Comparison of ENCODE assay signal across 8 cellular contexts in genomic region chr11:124867700-124868099, GRCh38. TPM values are rescaled to one million over a fixed set of nuclear protein-coding genes. Genes with fewer than 3 reads are reported as not detected.
DNase-seq lines count a peak whose midpoint lies in the region; ATAC-seq and TF ChIP-seq lines count a peak whose summit lies in the region.

No MANE protein-coding gene starts in this region.

- no peak overlapping the region for H3K56ac ChIP-seq in mesendoderm (ENCODE audit: low read length)

- H4K8ac ChIP-seq in mesendoderm (ENCODE audit: low read depth, low read length) = no peak overlapping the region

- H3K9ac ChIP-seq in mammary epithelial cell (ENCODE audit: insufficient read depth, low read length) = no peak overlapping the region
- no peak overlapping the region for H3K9ac ChIP-seq in mesendoderm (ENCODE audit: low read length)

- H3K18ac ChIP-seq in mesendoderm (ENCODE audit: low read length) = no peak overlapping the region

- intact Hi-C loops in mammary epithelial cell (cut with micrococcal nuclease) = loop anchor here (1.0 to 10.0 kb wide), 3 partner anchors 198 to 463 kb away; no protein-coding TSS in a partner anchor
- intact Hi-C loops in gastrocnemius medialis (cut with DNase I; ENCODE audit: low total_unique reads) = no loop called here

- peak; percentile 6 for DNase-seq in COLO668 (lab: John Stamatoyannopoulos, UW; ENCODE audit: unreplicated experiment)
- DNase-seq in NCI-H1092 treated with DMSO at 0.1 percent for 48 hours (lab: John Stamatoyannopoulos, UW) = peak; percentile 35
- DNase-seq in mammary epithelial cell = no peak
- peak; percentile 62 for DNase-seq in mesendoderm
- DNase-seq in gastrocnemius medialis = no peak
- no peak for DNase-seq in NCI-H2081 (lab: John Stamatoyannopoulos, UW)

- no peak overlapping the region for H3K4ac ChIP-seq in mesendoderm (ENCODE audit: low read depth, low read length)

- H2BK120ac ChIP-seq in mesendoderm (ENCODE audit: low read depth, low read length) = no peak overlapping the region

- H2BK15ac ChIP-seq in mesendoderm (replicated peaks; ENCODE audit: low read depth) = no peak overlapping the region

- H3K79me1 ChIP-seq in mesendoderm (ENCODE audit: low read length) = no peaks in the 10 kb centered on the region

- 2% methylated on average over 7 of the region's 8 CpGs for WGBS in mammary epithelial cell (ENCODE audit: low coverage, missing lambda C conversion rate)
- no CpG with 5 or more reads among the region's 8 CpGs for WGBS in mesendoderm (ENCODE audit: extremely low coverage, insufficient coverage, low lambda C conversion rate)

- H3K4me3 ChIP-seq in mammary epithelial cell (replicated peaks in 1 of 3; ENCODE audit: insufficient read depth in 1 of 3, low read depth in 2 of 3, low read length in 3 of 3) (no peak overlapping the region), mesendoderm (ENCODE audit: low read length) (no peak overlapping the region), gastrocnemius medialis (no peak overlapping the region)

- no peak overlapping the region for H2AFZ ChIP-seq in mammary epithelial cell (ENCODE audit: low read depth, low read length)

- BruUV-seq in mammary epithelial cell (replicated peaks; lab: Mats Ljungman, UMichigan) = no TSS peak

- dilution Hi-C loops in mammary epithelial cell (cut with HindIII; ENCODE audit: low sequenced_read_pairs) = no loop called here

- H3K27ac ChIP-seq in mammary epithelial cell (ENCODE audit: insufficient read depth, low read depth, low read length) = no peak overlapping the region
- H3K27ac ChIP-seq in mesendoderm (ENCODE audit: low read depth, low read length) = no peak overlapping the region
- H3K27ac ChIP-seq in gastrocnemius medialis = no peak overlapping the region

- H2AK5ac ChIP-seq in mesendoderm (ENCODE audit: low read length) = no peak overlapping the region

- H3K79me2 ChIP-seq in mammary epithelial cell (ENCODE audit: insufficient read depth, low read length) (no peaks in the 10 kb centered on the region), mesendoderm (ENCODE audit: control insufficient read depth, insufficient read depth, low read length) (no peaks in the 10 kb centered on the region)

- peaks cover 25% of the 10 kb centered on the region for H3K4me1 ChIP-seq in mammary epithelial cell (ENCODE audit: insufficient read depth, low read length)
- H3K4me1 ChIP-seq in mesendoderm (ENCODE audit: control insufficient read depth, low read depth, low read length) = no peaks in the 10 kb centered on the region
- H3K4me1 ChIP-seq in gastrocnemius medialis = peaks cover 16 to 29% of the 10 kb centered on the region in 2 donors

- TF ChIP-seq CTCF in mammary epithelial cell (conservative IDR thresholded peaks at IDR 0.05 in 1 of 2, IDR thresholded peaks at IDR 0.05 in 1 of 2; ENCODE audit: extremely low read depth in 1 of 2, insufficient read depth in 1 of 2, low read depth in 1 of 2, low read length in 2 of 2) (peak; percentile 42 to 51), gastrocnemius medialis (IDR thresholded peaks at IDR 0.05 in 4 of 5, conservative IDR thresholded peaks at IDR 0.05 in 1 of 5) (peak in 1 of 5 experiments; percentile 29)

- no peak overlapping the region for H4K5ac ChIP-seq in mesendoderm (ENCODE audit: low read length)

- ATAC-seq in GM18907 (IDR thresholded peaks at IDR 0.05; ENCODE audit: unreplicated experiment) = peak; percentile 66
- no peak for ATAC-seq in gastrocnemius medialis
- no peak for ATAC-seq in GM18861 (IDR thresholded peaks at IDR 0.05; ENCODE audit: unreplicated experiment)

- no peak overlapping the region for H2BK5ac ChIP-seq in mesendoderm (ENCODE audit: low read length)

- H3K36me3 ChIP-seq in mammary epithelial cell (ENCODE audit: insufficient read depth, low read length) (no peaks in the 10 kb centered on the region), mesendoderm (ENCODE audit: control insufficient read depth, insufficient read depth, low read length) (no peaks in the 10 kb centered on the region), gastrocnemius medialis (no peaks in the 10 kb centered on the region)

- H3K4me2 ChIP-seq in mammary epithelial cell (ENCODE audit: insufficient read depth, low read depth, low read length) (no peak overlapping the region), mesendoderm (ENCODE audit: low read length) (no peak overlapping the region)

- H3K27me3 ChIP-seq in mammary epithelial cell (ENCODE audit: insufficient read depth, low read length) = peaks cover 62% of the 10 kb centered on the region
- peaks cover 82% of the 10 kb centered on the region for H3K27me3 ChIP-seq in mesendoderm (ENCODE audit: insufficient read depth, low read length, poor library complexity)
- H3K27me3 ChIP-seq in gastrocnemius medialis = peaks cover 80 to 92% (median 92%) of the 10 kb centered on the region in 3 donors

- CTCF ChIA-PET in mammary epithelial cell (lab: Charles Lee; ENCODE audit: low non-redundant PET) = interaction anchor here (0.6 to 0.8 kb wide), 3 partner anchors 9 to 465 kb away, joined by 5 to 6 read pairs (median 5); no protein-coding TSS in a partner anchor

- in situ Hi-C loops in mammary epithelial cell (cut with MboI; ENCODE audit: low sequenced_read_pairs in 2 of 2) (no loop called here), gastrocnemius medialis (cut with MboI; ENCODE audit: low sequenced_read_pairs in 4 of 4) (no loop called here)

- TF ChIP-seq POLR2A in gastrocnemius medialis (IDR thresholded peaks at IDR 0.05) = no peak

- H4K20me1 ChIP-seq in mammary epithelial cell (ENCODE audit: insufficient read depth, low read length) = peaks cover 1% of the 10 kb centered on the region

- H3K9me3 ChIP-seq in mammary epithelial cell (replicated peaks; ENCODE audit: insufficient read depth, low read length) (no peaks in the 10 kb centered on the region), gastrocnemius medialis (no peaks in the 10 kb centered on the region)

- H3K23ac ChIP-seq in mesendoderm (ENCODE audit: low read length) = no peak overlapping the region

RNA-seq across cellular contexts. Expression of gene ROBO3, which starts 2.5 kb away (rescaled TPM):
- total RNA-seq in mammary epithelial cell (10 to 100 TPM; 38.7 to 94.3 TPM), gastrocnemius medialis (1 to 10 TPM in 2 of 4 donors, under 1 TPM in 2; 0.35 to 3.7 (median 1.3) TPM)
- 68.7 TPM for polyA plus RNA-seq in mammary epithelial cell
- polyA minus RNA-seq in mammary epithelial cell = 53.6 TPM
- 7.8 TPM for polyA plus RNA-seq in mesendoderm (2013, experiment 1 of 2)
- 7.7 TPM for polyA plus RNA-seq in mesendoderm (2013, experiment 2 of 2)

RNA-seq across cellular contexts. Expression of gene ROBO4, which starts 30.0 kb away (rescaled TPM):
- total RNA-seq in mammary epithelial cell = 1 to 10 TPM in 1 of 2 donors, under 1 TPM in 1; 0.33 to 2.0 TPM
- polyA plus RNA-seq in mammary epithelial cell = 4.9 TPM
- polyA minus RNA-seq in mammary epithelial cell = 10.5 TPM
- polyA plus RNA-seq in mesendoderm (2013, experiment 1 of 2) = not detected
- not detected for polyA plus RNA-seq in mesendoderm (2013, experiment 2 of 2)
- total RNA-seq in gastrocnemius medialis = 10 to 100 TPM in 3 of 4 donors, 1 to 10 TPM in 1; 7.6 to 18.7 (median 14.7) TPM

RNA-seq across cellular contexts. Expression of gene HEPN1, which starts 51.4 kb away (rescaled TPM):
- total RNA-seq in mammary epithelial cell = not detected
- polyA plus RNA-seq in mammary epithelial cell = not detected
- not detected for polyA minus RNA-seq in mammary epithelial cell
- polyA plus RNA-seq in mesendoderm (2013, experiment 1 of 2) = not detected
- polyA plus RNA-seq in mesendoderm (2013, experiment 2 of 2) = not detected
- not detected for total RNA-seq in gastrocnemius medialis

Comparison
In these comparisons a context has a peak if more than half of its experiments do, and no peak if none do; other contexts are left out.
1. DNase-seq: peak in COLO668 (single experiment), NCI-H1092 treated with DMSO at 0.1 percent for 48 hours (single experiment) and mesendoderm (single experiment); none in mammary epithelial cell (single experiment), gastrocnemius medialis (0 of 2) and NCI-H2081 (0 of 2).
2. RNA of gene ROBO3, which starts 2.5 kb away (total RNA-seq): 38.7 to 94.3 TPM in mammary epithelial cell; 0.35 to 3.7 TPM in gastrocnemius medialis; every median in the first group is over 4 times any median in the second.